In genomic region chr3:29606416-29606815, GRCh38 we compare ENCODE assay signal across 15 cellular contexts.
"Had no signal": no experiment of that assay in that cellular context is flagged by ENCODE, and none has a peak within 500 bp of the region (broad histone marks: within the 10 kb centered on the region; RNA-seq: fewer than 3 reads in every experiment).

No MANE protein-coding gene starts in this region.

- DNase-seq: dorsolateral prefrontal cortex; effector CD8-positive, alpha-beta T cell; heart left ventricle; hippocampal formation; mesendoderm; naive B cell; posterior cingulate gyrus; stimulated activated naive CD4-positive, alpha-beta T cell treated with Interleukin-2 at 50 U/mL for 16 hours; thyroid gland had no signal

- H3K36me3 Mint-ChIP-seq: naive B cell, type B pancreatic cell had no signal

- H3K4me1 Mint-ChIP-seq: naive B cell, nephron had no signal

- H3K27ac Mint-ChIP-seq: naive B cell, nephron, type B pancreatic cell had no signal

- H3K27me3 Mint-ChIP-seq: type B pancreatic cell had no signal

- H3K9me3 ChIP-seq: heart left ventricle, suprapubic skin, thyroid gland had no signal

- ATAC-seq: foreskin keratinocyte had no signal

- H3K36me3 ChIP-seq: heart left ventricle, suprapubic skin, thyroid gland had no signal

- FAIRE-seq: urothelium cell line had no signal

- H3K4me3 ChIP-seq: coronary artery, dorsolateral prefrontal cortex, heart left ventricle, suprapubic skin, thyroid gland had no signal

- H3K4me1 ChIP-seq: suprapubic skin had no signal

- H3K27me3 ChIP-seq: dorsolateral prefrontal cortex, foreskin keratinocyte, heart left ventricle, suprapubic skin, thyroid gland had no signal

- H3K4me3 Mint-ChIP-seq: naive B cell, nephron, type B pancreatic cell had no signal

- H3K27ac ChIP-seq: coronary artery, dorsolateral prefrontal cortex, foreskin keratinocyte, heart left ventricle, suprapubic skin, thyroid gland had no signal

- H3K9me3 Mint-ChIP-seq: nephron, type B pancreatic cell had no signal
